Comparison of ENCODE assay signal across 10 cellular contexts in genomic region chr5:151134228-151134627, GRCh38. TPM values are rescaled to one million over a fixed set of nuclear protein-coding genes. Genes with fewer than 3 reads are reported as not detected.
DNase-seq lines count a peak whose midpoint lies in the region; ATAC-seq and TF ChIP-seq lines count a peak whose summit lies in the region.
"Had no signal": no experiment of that assay in that cellular context is flagged by ENCODE, and none has a peak within 500 bp of the region (broad histone marks: within the 10 kb centered on the region; RNA-seq: fewer than 3 reads in every experiment).

No MANE protein-coding gene starts in this region.

- no peak for DNase-seq in natural killer cell
- no peak for DNase-seq in natural killer cell treated with Interleukin-12 subunit alpha and Interleukin-12 subunit beta and Interleukin-15 and Interleukin-18, amount 100 ng/mL, for 72 hours (ENCODE audit: low spot score)
- DNase-seq in Peyer's patch: peak in 2 of 3 donors; percentile 50 to 66
- no peak for DNase-seq in type B pancreatic cell (ENCODE audit: extremely low spot score, unreplicated experiment)
- DNase-seq in stimulated activated naive CD4-positive, alpha-beta T cell (lab: John Stamatoyannopoulos, UW): no peak
- no peak for DNase-seq in central memory CD4-positive, alpha-beta T cell
- DNase-seq in GM19238 (ENCODE audit: insufficient read length, low spot score): no peak
- DNase-seq: HFFc6, SW 1271 had no signal

- peaks cover 33 to 65% of the 10 kb centered on the region in 2 donors for H3K4me1 Mint-ChIP-seq in natural killer cell
- H3K4me1 Mint-ChIP-seq in natural killer cell treated with Interleukin-12 subunit alpha and Interleukin-12 subunit beta and Interleukin-15 and Interleukin-18, amount 100 ng/mL, for 72 hours (ENCODE audit: low read depth in 2 of 2): peaks cover 28 to 36% of the 10 kb centered on the region in 2 donors
- no peaks in the 10 kb centered on the region for H3K4me1 Mint-ChIP-seq in type B pancreatic cell (ENCODE audit: unreplicated experiment)

- TF ChIP-seq CTCF in natural killer cell (IDR thresholded peaks at IDR 0.05) (no peak), Peyer's patch (IDR thresholded peaks at IDR 0.05) (no peak), type B pancreatic cell (conservative IDR thresholded peaks at IDR 0.05) (no peak)

- H3K27me3 ChIP-seq in Peyer's patch: no peaks in the 10 kb centered on the region

- peaks cover 0 to 95% (median 3%) of the 10 kb centered on the region in 3 donors for H3K36me3 ChIP-seq in Peyer's patch

- H3K4me3 Mint-ChIP-seq in natural killer cell (no peak overlapping the region), type B pancreatic cell (no peak overlapping the region)
- H3K4me3 Mint-ChIP-seq in natural killer cell treated with Interleukin-12 subunit alpha and Interleukin-12 subunit beta and Interleukin-15 and Interleukin-18, amount 100 ng/mL, for 72 hours: no peak overlapping the region
- H3K4me3 Mint-ChIP-seq: HFFc6 had no signal

- no peak for TF ChIP-seq POLR2A in Peyer's patch (IDR thresholded peaks at IDR 0.05)

- peak overlapping the region in 1 of 4 donors; percentile 61 for H3K27ac ChIP-seq in Peyer's patch

- H3K4me3 ChIP-seq in Peyer's patch: no peak overlapping the region

- H3K9me3 ChIP-seq in Peyer's patch: no peaks in the 10 kb centered on the region

- H3K4me1 ChIP-seq in Peyer's patch: peaks cover 0 to 18% (median 8%) of the 10 kb centered on the region in 4 donors

- ATAC-seq in natural killer cell: no peak
- ATAC-seq in natural killer cell treated with Interleukin-12 subunit alpha and Interleukin-12 subunit beta and Interleukin-15 and Interleukin-18, amount 100 ng/mL, for 72 hours: no peak
- peak; percentile 88 for ATAC-seq in HG02678 (IDR thresholded peaks at IDR 0.05; ENCODE audit: unreplicated experiment)

- H3K9me3 Mint-ChIP-seq in natural killer cell (no peaks in the 10 kb centered on the region), type B pancreatic cell (no peaks in the 10 kb centered on the region)
- no peaks in the 10 kb centered on the region for H3K9me3 Mint-ChIP-seq in natural killer cell treated with Interleukin-12 subunit alpha and Interleukin-12 subunit beta and Interleukin-15 and Interleukin-18, amount 100 ng/mL, for 72 hours
- H3K9me3 Mint-ChIP-seq: HFFc6 had no signal

- intact Hi-C loops in natural killer cell (cut with micrococcal nuclease): no loop called here

- H3K27me3 Mint-ChIP-seq in natural killer cell (ENCODE audit: low read depth in 2 of 2) (no peaks in the 10 kb centered on the region), type B pancreatic cell (no peaks in the 10 kb centered on the region)
- no peaks in the 10 kb centered on the region for H3K27me3 Mint-ChIP-seq in natural killer cell treated with Interleukin-12 subunit alpha and Interleukin-12 subunit beta and Interleukin-15 and Interleukin-18, amount 100 ng/mL, for 72 hours

- H3K36me3 Mint-ChIP-seq in natural killer cell: peaks cover 59% of the 10 kb centered on the region
- H3K36me3 Mint-ChIP-seq in natural killer cell treated with Interleukin-12 subunit alpha and Interleukin-12 subunit beta and Interleukin-15 and Interleukin-18, amount 100 ng/mL, for 72 hours: peaks cover 49% of the 10 kb centered on the region
- H3K36me3 Mint-ChIP-seq in type B pancreatic cell: peaks cover 46% of the 10 kb centered on the region

- H3K27ac Mint-ChIP-seq in natural killer cell: peak overlapping the region; percentile 24 to 80
- peak overlapping the region in 1 of 2 donors; percentile 12 for H3K27ac Mint-ChIP-seq in natural killer cell treated with Interleukin-12 subunit alpha and Interleukin-12 subunit beta and Interleukin-15 and Interleukin-18, amount 100 ng/mL, for 72 hours
- peak overlapping the region; percentile 94 for H3K27ac Mint-ChIP-seq in type B pancreatic cell
- H3K27ac Mint-ChIP-seq: HFFc6 had no signal

RNA-seq across cellular contexts. Expression of gene ANXA6, which starts 23.4 kb away (rescaled TPM):
- 100 to 1,000 TPM; 504 to 629 (median 535) TPM for total RNA-seq in natural killer cell
- total RNA-seq in natural killer cell treated with Interleukin-12 subunit alpha and Interleukin-12 subunit beta and Interleukin-15 and Interleukin-18, amount 100 ng/mL, for 72 hours: 100 to 1,000 TPM; 271 to 398 TPM
- 100 to 1,000 TPM in 1 of 4 donors, 10 to 100 TPM in 3; 11.2 to 228 (median 30.1) TPM for total RNA-seq in Peyer's patch
- total RNA-seq in type B pancreatic cell (ENCODE audit: low replicate concordance): 42.8 and 200 TPM in 2 replicates

RNA-seq across cellular contexts. Expression of gene TNIP1, which starts 53.4 kb away (rescaled TPM):
- total RNA-seq in natural killer cell (100 to 1,000 TPM; 140 to 180 (median 153) TPM), Peyer's patch (100 to 1,000 TPM; 191 to 352 (median 266) TPM), type B pancreatic cell (ENCODE audit: low replicate concordance) (63.6 and 89.2 TPM in 2 replicates)
- 100 to 1,000 TPM; 154 to 260 TPM for total RNA-seq in natural killer cell treated with Interleukin-12 subunit alpha and Interleukin-12 subunit beta and Interleukin-15 and Interleukin-18, amount 100 ng/mL, for 72 hours

Comparison
In these comparisons a context has a peak if more than half of its experiments do, and no peak if none do; other contexts are left out.
1. DNase-seq: peak in Peyer's patch (2 of 3); none in natural killer cell (single experiment), natural killer cell treated with Interleukin-12 subunit alpha and Interleukin-12 subunit beta and Interleukin-15 and Interleukin-18, amount 100 ng/mL, for 72 hours (single experiment), type B pancreatic cell (single experiment), stimulated activated naive CD4-positive, alpha-beta T cell (0 of 6), central memory CD4-positive, alpha-beta T cell (single experiment) and GM19238 (single experiment).